In the genomic region with DNA sequence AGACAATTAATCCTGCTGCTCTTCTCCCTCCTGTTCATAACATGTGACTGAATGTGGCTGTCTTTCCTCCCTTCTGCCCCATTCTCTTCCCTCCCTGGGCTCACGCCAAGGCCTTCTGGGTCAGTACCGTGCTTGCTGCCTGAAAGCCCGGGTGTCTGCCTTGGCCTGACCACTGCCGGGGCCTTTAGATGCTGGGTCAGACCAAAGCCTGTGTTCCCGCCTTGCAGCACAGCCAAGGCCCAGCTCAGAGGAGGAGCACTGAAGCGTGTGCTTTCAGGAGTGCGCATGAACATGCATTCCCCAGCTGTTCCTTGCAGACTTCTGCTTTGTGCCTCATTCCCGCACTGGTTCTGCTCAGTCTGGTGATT, we compare ENCODE assay signal across 12 cellular contexts. TPM values are rescaled to one million over a fixed set of nuclear protein-coding genes. Genes with fewer than 3 reads are reported as not detected.
DNase-seq lines count a peak whose midpoint lies in the region; ATAC-seq and TF ChIP-seq lines count a peak whose summit lies in the region.
"Had no signal": no experiment of that assay in that cellular context is flagged by ENCODE, and none has a peak within 500 bp of the region (broad histone marks: within the 10 kb centered on the region; RNA-seq: fewer than 3 reads in every experiment).

No MANE protein-coding gene starts in this region.

- ATAC-seq in GM19467 (IDR thresholded peaks at IDR 0.05; ENCODE audit: unreplicated experiment) (no peak), GM21515 (IDR thresholded peaks at IDR 0.05; ENCODE audit: unreplicated experiment) (no peak)

- H3K27me3 ChIP-seq in muscle layer of duodenum (ENCODE audit: low read depth, low read length): no peaks in the 10 kb centered on the region

- peaks cover 0 to 6% of the 10 kb centered on the region in 2 donors for H3K36me3 ChIP-seq in muscle layer of duodenum (ENCODE audit: control insufficient read depth in 1 of 2, insufficient read depth in 2 of 2, low read length in 2 of 2)

- H3K4me1 Mint-ChIP-seq in glutamatergic neuron (ENCODE audit: low read depth, unreplicated experiment) (peaks cover 18% of the 10 kb centered on the region), type B pancreatic cell (ENCODE audit: unreplicated experiment) (peaks cover under 1% of the 10 kb centered on the region), endothelial cell (ENCODE audit: unreplicated experiment) (peaks cover 24% of the 10 kb centered on the region)
- peaks cover 9% of the 10 kb centered on the region for H3K4me1 Mint-ChIP-seq in activated CD4-positive, alpha-beta T cell treated with anti-CD3 and anti-CD28 coated beads, Interleukin-2, amount 10 ng/mL, durations not matched to agents 7 days and 5 days

- no peak overlapping the region for H3K4me3 ChIP-seq in muscle layer of duodenum (ENCODE audit: low read depth in 1 of 2, low read length in 2 of 2)

- H3K27ac Mint-ChIP-seq in glutamatergic neuron (ENCODE audit: unreplicated experiment) (peak overlapping the region; percentile 53), type B pancreatic cell (peak overlapping the region; percentile 56), endothelial cell (ENCODE audit: unreplicated experiment) (no peak overlapping the region)
- no peak overlapping the region for H3K27ac Mint-ChIP-seq in activated CD4-positive, alpha-beta T cell treated with anti-CD3 and anti-CD28 coated beads, Interleukin-2, amount 10 ng/mL, durations not matched to agents 7 days and 5 days
- H3K27ac Mint-ChIP-seq: WTC11 had no signal

- no peaks in the 10 kb centered on the region for H3K27me3 Mint-ChIP-seq in glutamatergic neuron (ENCODE audit: unreplicated experiment)
- no peaks in the 10 kb centered on the region for H3K27me3 Mint-ChIP-seq in type B pancreatic cell
- no peaks in the 10 kb centered on the region for H3K27me3 Mint-ChIP-seq in activated CD4-positive, alpha-beta T cell treated with anti-CD3 and anti-CD28 coated beads, Interleukin-2, amount 10 ng/mL, durations not matched to agents 7 days and 5 days
- H3K27me3 Mint-ChIP-seq in endothelial cell (ENCODE audit: unreplicated experiment): peaks cover 4% of the 10 kb centered on the region

- H3K4me3 Mint-ChIP-seq in glutamatergic neuron (ENCODE audit: unreplicated experiment): peak overlapping the region; percentile 28
- H3K4me3 Mint-ChIP-seq in type B pancreatic cell: no peak overlapping the region
- H3K4me3 Mint-ChIP-seq in activated CD4-positive, alpha-beta T cell treated with anti-CD3 and anti-CD28 coated beads, Interleukin-2, amount 10 ng/mL, durations not matched to agents 7 days and 5 days: no peak overlapping the region
- H3K4me3 Mint-ChIP-seq in endothelial cell (ENCODE audit: unreplicated experiment): no peak overlapping the region
- H3K4me3 Mint-ChIP-seq: WTC11 had no signal

- no peaks in the 10 kb centered on the region for H3K9me3 Mint-ChIP-seq in glutamatergic neuron (ENCODE audit: unreplicated experiment)
- no peaks in the 10 kb centered on the region for H3K9me3 Mint-ChIP-seq in type B pancreatic cell
- no peaks in the 10 kb centered on the region for H3K9me3 Mint-ChIP-seq in activated CD4-positive, alpha-beta T cell treated with anti-CD3 and anti-CD28 coated beads, Interleukin-2, amount 10 ng/mL, durations not matched to agents 7 days and 5 days
- no peaks in the 10 kb centered on the region for H3K9me3 Mint-ChIP-seq in endothelial cell (ENCODE audit: unreplicated experiment)
- H3K9me3 Mint-ChIP-seq: WTC11 had no signal

- POLR2A ChIA-PET in activated CD4-positive, alpha-beta T cell treated with anti-CD3 and anti-CD28 coated beads, Interleukin-2, amount 10 ng/mL, durations not matched to agents 7 days and 5 days (lab: Charles Lee): no interaction called here

- H3K36me3 Mint-ChIP-seq in glutamatergic neuron (ENCODE audit: unreplicated experiment) (no peaks in the 10 kb centered on the region), type B pancreatic cell (no peaks in the 10 kb centered on the region), endothelial cell (ENCODE audit: low read depth, unreplicated experiment) (peaks cover 8% of the 10 kb centered on the region)
- H3K36me3 Mint-ChIP-seq in activated CD4-positive, alpha-beta T cell treated with anti-CD3 and anti-CD28 coated beads, Interleukin-2, amount 10 ng/mL, durations not matched to agents 7 days and 5 days (ENCODE audit: low read depth): no peaks in the 10 kb centered on the region
- H3K36me3 Mint-ChIP-seq: WTC11 had no signal

- H3K4me1 ChIP-seq in muscle layer of duodenum (ENCODE audit: control insufficient read depth in 1 of 2, insufficient read depth in 2 of 2, low read length in 2 of 2): peaks cover 5 to 20% of the 10 kb centered on the region in 2 donors

- TF ChIP-seq CTCF in VCaP (conservative IDR thresholded peaks at IDR 0.05) (no peak), glutamatergic neuron (IDR thresholded peaks at IDR 0.05; ENCODE audit: partially characterized antibody, unreplicated experiment) (no peak), type B pancreatic cell (conservative IDR thresholded peaks at IDR 0.05) (no peak), endothelial cell (IDR thresholded peaks at IDR 0.05; ENCODE audit: unreplicated experiment) (no peak)

- H3K27ac ChIP-seq in VCaP (peak overlapping the region; percentile 11; the same call in 1 of the 2 replicates), muscle layer of duodenum (ENCODE audit: low read length) (peak overlapping the region; percentile 22)

- CTCF ChIA-PET in activated CD4-positive, alpha-beta T cell treated with anti-CD3 and anti-CD28 coated beads, Interleukin-2, amount 10 ng/mL, durations not matched to agents 7 days and 5 days (lab: Charles Lee): interaction anchor here (0.9 kb wide), 1 partner anchor 16 kb away, joined by 4 read pairs; no protein-coding TSS in a partner anchor

- DNase-seq in glutamatergic neuron: peak; percentile 27
- no peak for DNase-seq in type B pancreatic cell (ENCODE audit: extremely low spot score, unreplicated experiment)
- DNase-seq in activated CD4-positive, alpha-beta T cell treated with anti-CD3 and anti-CD28 coated beads, Interleukin-2, amount 10 ng/mL, durations not matched to agents 7 days and 5 days: no peak
- DNase-seq in endothelial cell (ENCODE audit: low spot score): no peak
- DNase-seq: cerebellar nuclear complex; SIG-M5; stimulated activated CD4-positive, alpha-beta T cell treated with anti-CD3 and anti-CD28 coated beads, Interleukin-12 subunit alpha, Interleukin-12 subunit beta, amount 100 ng/mL, for 4 hours had no signal

- H3K9me3 ChIP-seq in muscle layer of duodenum (ENCODE audit: control insufficient read depth in 1 of 2, low read length in 2 of 2): no peaks in the 10 kb centered on the region

RNA-seq across cellular contexts. Expression of gene SARS1, which starts 27.0 kb away (rescaled TPM):
- total RNA-seq in glutamatergic neuron (ENCODE audit: unreplicated experiment) (555 TPM), type B pancreatic cell (ENCODE audit: low replicate concordance) (136 and 173 TPM in 2 replicates), endothelial cell (ENCODE audit: unreplicated experiment) (125 TPM)
- 100 to 1,000 TPM; 138 to 140 TPM for total RNA-seq in activated CD4-positive, alpha-beta T cell treated with anti-CD3 and anti-CD28 coated beads, Interleukin-2, amount 10 ng/mL, durations not matched to agents 7 days and 5 days

Comparison
In these comparisons a context has a peak if more than half of its experiments do, and no peak if none do; other contexts are left out.
1. H3K27ac Mint-ChIP-seq: peak in glutamatergic neuron (single experiment) and type B pancreatic cell (single experiment); none in activated CD4-positive, alpha-beta T cell treated with anti-CD3 and anti-CD28 coated beads, Interleukin-2, amount 10 ng/mL, durations not matched to agents 7 days and 5 days (single experiment) and endothelial cell (single experiment).